In the genomic region with DNA sequence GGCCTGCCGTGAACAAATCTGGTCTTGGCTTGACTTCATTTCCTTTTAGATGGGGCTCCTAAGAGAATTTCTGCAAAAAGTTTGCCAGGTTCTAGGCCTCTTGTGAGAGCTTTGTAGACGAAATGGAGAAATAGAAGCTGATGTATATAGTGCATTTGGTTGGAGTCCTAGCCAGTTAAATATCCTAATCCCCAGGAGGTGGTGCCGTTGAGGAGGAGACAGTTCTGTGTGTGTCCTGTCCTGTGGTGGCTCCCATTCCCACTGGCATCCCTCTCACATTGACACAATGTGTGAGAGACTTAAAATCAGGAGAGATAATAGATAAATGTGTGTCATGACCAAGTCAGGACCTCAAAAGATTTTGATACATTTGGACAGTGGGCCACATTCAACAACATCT, we compare ENCODE assay signal across 23 cellular contexts. TPM values are rescaled to one million over a fixed set of nuclear protein-coding genes. Genes with fewer than 3 reads are reported as not detected.
DNase-seq lines count a peak whose midpoint lies in the region; ATAC-seq, FAIRE-seq and TF ChIP-seq lines count a peak whose summit lies in the region.
"Had no signal": no experiment of that assay in that cellular context is flagged by ENCODE, and none has a peak within 500 bp of the region (broad histone marks: within the 10 kb centered on the region; RNA-seq: fewer than 3 reads in every experiment).

No MANE protein-coding gene starts in this region.

- ATAC-seq in HCT116 (peak; percentile 72), K562 (peak; percentile 64)
- ATAC-seq: T-helper 17 cell had no signal

- no peaks in the 10 kb centered on the region for H3K9me3 ChIP-seq in HCT116 (ENCODE audit: control insufficient read depth in 1 of 2, insufficient read depth in 1 of 2, low read depth in 1 of 2, low read length in 2 of 2)
- no peaks in the 10 kb centered on the region for H3K9me3 ChIP-seq in K562 (replicated peaks; ENCODE audit: control insufficient read depth, insufficient read depth, low read depth, low read length)
- H3K9me3 ChIP-seq: Peyer's patch, SJSA1 had no signal

- TF ChIP-seq RAD21 in HCT116 (IDR thresholded peaks at IDR 0.05; ENCODE audit: low read depth) (0 out of 2 replicates have a peak, but pooled peaks have one; percentile 15), K562 (CRISPR knock-in tag; conservative IDR thresholded peaks at IDR 0.05 in 1 of 2, IDR thresholded peaks at IDR 0.05 in 1 of 2) (no peak)

- no peaks in the 10 kb centered on the region for H3K9me2 ChIP-seq in HCT116 (ENCODE audit: insufficient read depth)

- BruUV-seq in HCT116 (replicated peaks; lab: Mats Ljungman, UMichigan) (no TSS peak), K562 (replicated peaks; lab: Mats Ljungman, UMichigan) (no TSS peak)

- intact Hi-C loops in HCT116 (cut with micrococcal nuclease), result no loop called here
- intact Hi-C loops in K562 (cut with micrococcal nuclease), result no loop called here

- H3K4me3 ChIP-seq in GM12864 (ENCODE audit: low read depth, low read length), result no peak overlapping the region
- no peak overlapping the region for H3K4me3 ChIP-seq in HCT116 (replicated peaks in 1 of 2; ENCODE audit: low read depth in 1 of 2, low read length in 2 of 2)
- no peak overlapping the region for H3K4me3 ChIP-seq in K562
- H3K4me3 ChIP-seq: Peyer's patch, SJSA1 had no signal

- H3K4me1 ChIP-seq in HCT116 (ENCODE audit: control insufficient read depth in 1 of 2, insufficient read depth in 2 of 2, low read length in 2 of 2), result peaks cover 0 to 6% of the 10 kb centered on the region in 2 experiments; a peak in 1 of 4 replicates
- H3K4me1 ChIP-seq in K562 (replicated peaks in 1 of 2; ENCODE audit: control insufficient read depth in 2 of 2, insufficient read depth in 2 of 2, low read length in 2 of 2), result no peaks in the 10 kb centered on the region; a peak in 2 of 5 replicates
- H3K4me1 ChIP-seq: Peyer's patch, SJSA1 had no signal

- RAD21 ChIA-PET in HCT116 (lab: Charles Lee; ENCODE audit: low non-redundant PET in 1 of 2, low total read pairs in 2 of 2, uncharacterized antibody in 2 of 2, unreplicated experiment in 2 of 2), result interaction anchor here in 1 of 2 experiments (0.7 kb wide), 1 partner anchor 299 kb away, joined by 4 read pairs; no protein-coding TSS in a partner anchor

- no peaks in the 10 kb centered on the region for H3K79me2 ChIP-seq in HCT116 (ENCODE audit: insufficient read depth, low read length)
- H3K79me2 ChIP-seq in K562 (ENCODE audit: control insufficient read depth, insufficient read depth, low read length), result no peaks in the 10 kb centered on the region

- POLR2A ChIA-PET in HCT116 (lab: Charles Lee), result no interaction called here
- POLR2A ChIA-PET in K562 (lab: Yijun Ruan, JAX), result no interaction called here

- no peak for TF ChIP-seq EP300 in K562 (IDR thresholded peaks at IDR 0.05; ENCODE audit: low read length)

- H3K27me3 ChIP-seq in HCT116 (ENCODE audit: insufficient read depth, low read length) (no peaks in the 10 kb centered on the region), K562 (ENCODE audit: control insufficient read depth in 2 of 2, insufficient read depth in 2 of 2, low read length in 2 of 2) (no peaks in the 10 kb centered on the region)
- H3K27me3 ChIP-seq: Peyer's patch, SJSA1 had no signal

- DNase-seq in GM12864 (ENCODE audit: low read depth) (no peak), HCT116 (ENCODE audit: low read depth, low spot score) (no peak), K562 (ENCODE audit: extremely low read depth in 1 of 4, low spot score in 3 of 4) (no peak), iPS-NIHi7 (ENCODE audit: extremely low spot score) (peak; percentile 26), epidermal melanocyte (ENCODE audit: insufficient read length, low spot score) (no peak), T-helper 1 cell (no peak), NCI-H146 (lab: John Stamatoyannopoulos, UW) (no peak)
- DNase-seq: ACHN, GOT3, Kasumi-1, NCI-H1105 treated with DMSO at 0.1 percent for 48 hours, NCI-H187, NCI-H2107, NCI-H2227 treated with DMSO at 0.1 percent for 48 hours, NCI-H510A treated with DMSO at 0.1 percent for 48 hours, Peyer's patch, T-helper 17 cell had no signal

- no peak overlapping the region for H3K4me2 ChIP-seq in HCT116 (ENCODE audit: low read length)
- H3K4me2 ChIP-seq in K562 (ENCODE audit: insufficient read depth, low read length), result no peak overlapping the region

- in situ Hi-C loops in K562 (cut with MboI), result no loop called here

- 18% methylated on average over 3 of the region's 3 CpGs for WGBS in K562 (ENCODE audit: insufficient coverage, low coverage, missing lambda C conversion rate)

- no peaks in the 10 kb centered on the region for H3K36me3 ChIP-seq in HCT116 (ENCODE audit: control insufficient read depth in 1 of 2, insufficient read depth in 2 of 2, low read length in 2 of 2)
- H3K36me3 ChIP-seq in K562 (ENCODE audit: control insufficient read depth, insufficient read depth, low read length), result no peaks in the 10 kb centered on the region
- H3K36me3 ChIP-seq: Peyer's patch, SJSA1 had no signal

- FAIRE-seq in K562 (lab: Jason Lieb, UNC), result no peak
- FAIRE-seq: D721Med, G401.6, GM19239 had no signal

- TF ChIP-seq CTCF in GM12864 (IDR thresholded peaks at IDR 0.05; ENCODE audit: low read depth, low read length, missing control alignments) (peak; percentile 6), HCT116 (IDR thresholded peaks at IDR 0.05 in 2 of 3, conservative IDR thresholded peaks at IDR 0.05 in 1 of 3; ENCODE audit: borderline replicate concordance in 1 of 3, insufficient read depth in 1 of 3, low read depth in 2 of 3, low read length in 2 of 3) (peak in 1 of 3 experiments; percentile 35; a peak in 2 of 6 replicates), K562 (IDR thresholded peaks at IDR 0.05 in 2 of 3, conservative IDR thresholded peaks at IDR 0.05 in 1 of 3; ENCODE audit: insufficient read depth in 2 of 3, low read depth in 1 of 3, low read length in 3 of 3) (no peak)

- H3K9ac ChIP-seq in HCT116 (ENCODE audit: low read length) (no peak overlapping the region), K562 (ENCODE audit: insufficient read depth in 1 of 2, low read depth in 2 of 2, low read length in 2 of 2) (no peak overlapping the region)

- H4K20me1 ChIP-seq in HCT116 (ENCODE audit: insufficient read depth) (no peaks in the 10 kb centered on the region), K562 (replicated peaks; ENCODE audit: control insufficient read depth, insufficient read depth, low read length) (no peaks in the 10 kb centered on the region)

- H3K9me1 ChIP-seq in K562 (ENCODE audit: control insufficient read depth, insufficient read depth, low read length), result no peaks in the 10 kb centered on the region

- H2AFZ ChIP-seq in HCT116 (ENCODE audit: low read depth, low read length, poor library complexity, severe bottlenecking) (no peak overlapping the region), K562 (ENCODE audit: low read depth, low read length) (no peak overlapping the region)

- CTCF ChIA-PET in HCT116 (lab: Charles Lee), result no interaction called here
- CTCF ChIA-PET in K562 (lab: Yijun Ruan, JAX; ENCODE audit: low intra/inter-chr PET ratio), result no interaction called here

- TF ChIP-seq POLR2A in HCT116 (IDR thresholded peaks at IDR 0.05; ENCODE audit: borderline replicate concordance, extremely low read depth, insufficient read depth, insufficient read length) (no peak), K562 (conservative IDR thresholded peaks at IDR 0.05) (no peak)

- H3K27ac ChIP-seq in HCT116 (ENCODE audit: low read depth, low read length) (no peak overlapping the region), K562 (ENCODE audit: extremely low read depth, low read depth, low read length) (no peak overlapping the region)
- H3K27ac ChIP-seq: C4-2B, Peyer's patch, SJSA1 had no signal

TF ChIP-seq in HCT116, 20 proteins besides CTCF, POLR2A, EP300 and RAD21 (continues in another document):
- TF ChIP-seq POLR2AphosphoS5 (IDR thresholded peaks at IDR 0.05; ENCODE audit: low read depth, low read length), result no peak
- no peak for TF ChIP-seq EZH2 (IDR thresholded peaks at IDR 0.05)
- TF ChIP-seq CEBPB (IDR thresholded peaks at IDR 0.05; ENCODE audit: low read depth), result no peak
- no peak for TF ChIP-seq ATF3 (IDR thresholded peaks at IDR 0.05)
- no peak for TF ChIP-seq ZNF274 (IDR thresholded peaks at IDR 0.05; ENCODE audit: low read depth, low read length)

TF ChIP-seq in K562, 482 proteins besides CTCF, POLR2A, EP300 and RAD21:
- no peak for TF ChIP-seq RBM39 (optimal IDR thresholded peaks at IDR 0.05; ENCODE audit: low read depth, low read length)
- no peak for TF ChIP-seq KLF16 (IDR thresholded peaks at IDR 0.05)
- no peak for TF ChIP-seq ZZZ3 (IDR thresholded peaks at IDR 0.05)
- no peak for TF ChIP-seq ZNF79 (CRISPR knock-in tag; IDR thresholded peaks at IDR 0.05; ENCODE audit: low read depth)
TF ChIP-seq in K562: peak in this region for 0.

RNA-seq across cellular contexts. Expression of gene DNER, which starts 34.6 kb away (rescaled TPM):
- 2.9 TPM for total RNA-seq in HCT116 (2021; ENCODE audit: unreplicated experiment)
- 0.89 and 1.3 TPM in 2 replicates for polyA plus RNA-seq in HCT116 (2012)
- total RNA-seq in K562 (2011; cell fraction: chromatin; rRNA removed; ENCODE audit: low replicate concordance), result not detected in 2 replicates
- total RNA-seq in K562 (2011; cell fraction: nucleolus; rRNA removed), result not detected in 2 replicates
- total RNA-seq in K562 (2011; cell fraction: nucleoplasm; rRNA removed), result not detected in 2 replicates
- total RNA-seq in K562 (2014; rRNA removed), result not detected in 2 replicates
- not detected in 2 replicates for total RNA-seq in K562 (2014; rRNA removed; fragmentation: Illumina TruSeq; extraction: Trizol)
- total RNA-seq in K562 (2015; rRNA removed; fragmentation: Illumina TruSeq; extraction: Trizol), result not detected in 2 replicates
- not detected in 2 replicates for total RNA-seq in K562 (2021)
- not detected in 2 replicates for polyA plus RNA-seq in K562 (2011; rRNA removed)
- polyA plus RNA-seq in K562 (2011; cell fraction: cytosol; rRNA removed), result not detected in 2 replicates
- not detected in 2 replicates for polyA plus RNA-seq in K562 (2011; cell fraction: nucleus; rRNA removed)
- polyA plus RNA-seq in K562 (2012), result not detected in 2 replicates
- not detected in 2 replicates for polyA plus RNA-seq in K562 (2014; fragmentation: Illumina TruSeq; extraction: Trizol)
- not detected for polyA plus RNA-seq in K562 (2014; fragmentation: Nextera tagmentation; extraction: Ambion mirVana)
- not detected in 2 replicates for polyA plus RNA-seq in K562 (2014; rRNA removed)
- polyA minus RNA-seq in K562 (2011; rRNA and poly(A)+ RNA removed), result not detected in 2 replicates
- polyA minus RNA-seq in K562 (2011; cell fraction: cytosol; rRNA and poly(A)+ RNA removed), result not detected in 2 replicates
- not detected in 2 replicates for polyA minus RNA-seq in K562 (2011; cell fraction: nucleus; rRNA and poly(A)+ RNA removed)
- polyA plus RNA-seq: IgD-negative memory B cell had no signal
